9 cellular contexts compared by ENCODE assay signal in genomic region chrX:88613338-88613737, GRCh38.
DNase-seq lines count a peak whose midpoint lies in the region; ATAC-seq, FAIRE-seq and TF ChIP-seq lines count a peak whose summit lies in the region.
"Had no signal": no experiment of that assay in that cellular context is flagged by ENCODE, and none has a peak within 500 bp of the region (broad histone marks: within the 10 kb centered on the region; RNA-seq: fewer than 3 reads in every experiment).

No MANE protein-coding gene starts in this region.

- H2BK120ac ChIP-seq in mesenchymal stem cell (ENCODE audit: low read depth, low read length): no peak overlapping the region

- H3K4me2 ChIP-seq in GM12878 (ENCODE audit: control insufficient read depth, insufficient read depth): no peak overlapping the region
- H3K4me2 ChIP-seq in mesenchymal stem cell (ENCODE audit: low read length, poor library complexity, severe bottlenecking): peak overlapping the region; percentile 65

- CTCF ChIA-PET in GM12878 (lab: Yijun Ruan, JAX): interaction anchor here (1.2 kb wide), 1 partner anchor 478 kb away, joined by 4 read pairs; no protein-coding TSS in a partner anchor

- H3K4me1 ChIP-seq in GM12878 (ENCODE audit: control insufficient read depth, insufficient read depth, low read length) (no peaks in the 10 kb centered on the region), mesenchymal stem cell (ENCODE audit: control insufficient read depth, insufficient read depth, low read depth, low read length) (no peaks in the 10 kb centered on the region)

- no peak for FAIRE-seq in GM12878 (lab: Jason Lieb, UNC)

- no peak overlapping the region for H3K18ac ChIP-seq in mesenchymal stem cell (ENCODE audit: low read depth in 1 of 2, low read length in 2 of 2)

- H4K91ac ChIP-seq in mesenchymal stem cell (ENCODE audit: low read length): no peak overlapping the region

- no peaks in the 10 kb centered on the region for H4K20me1 ChIP-seq in GM12878 (ENCODE audit: control insufficient read depth, insufficient read depth)

- H3K27ac ChIP-seq in GM12878 (ENCODE audit: control insufficient read depth, insufficient read depth): no peak overlapping the region
- no peak overlapping the region for H3K27ac ChIP-seq in mesenchymal stem cell (ENCODE audit: low read length, poor library complexity, severe bottlenecking)

- H3K4me3 ChIP-seq in GM12878: no peak overlapping the region
- H3K4me3 ChIP-seq in mesenchymal stem cell (ENCODE audit: insufficient read depth in 1 of 2, low read depth in 1 of 2, low read length in 2 of 2): no peak overlapping the region
- no peak overlapping the region for H3K4me3 ChIP-seq in lower leg skin (ENCODE audit: low read depth, poor library complexity, severe bottlenecking)

- in situ Hi-C loops in GM12878 (cut with MboI): no loop called here

- H3K27me3 ChIP-seq in GM12878 (replicated peaks in 1 of 2; ENCODE audit: control insufficient read depth in 2 of 2, insufficient read depth in 2 of 2, low read length in 1 of 2) (no peaks in the 10 kb centered on the region), mesenchymal stem cell (ENCODE audit: control insufficient read depth in 1 of 2, insufficient read depth in 1 of 2, low read length in 2 of 2) (no peaks in the 10 kb centered on the region)

- H3K79me2 ChIP-seq in GM12878 (ENCODE audit: control insufficient read depth, insufficient read depth, low read length): no peaks in the 10 kb centered on the region

- POLR2A ChIA-PET in GM12878 (lab: Charles Lee): interaction anchor here (0.7 kb wide), 1 partner anchor 360 kb away, joined by 4 read pairs; no protein-coding TSS in a partner anchor

- H3K36me3 ChIP-seq in GM12878 (ENCODE audit: control insufficient read depth in 2 of 2, insufficient read depth in 2 of 2, low read length in 1 of 2): no peaks in the 10 kb centered on the region
- H3K36me3 ChIP-seq in mesenchymal stem cell (ENCODE audit: control insufficient read depth in 1 of 2, insufficient read depth in 2 of 2, low read depth in 1 of 2, low read length in 2 of 2): no peaks in the 10 kb centered on the region

- H3K23ac ChIP-seq in mesenchymal stem cell (ENCODE audit: low read length in 2 of 2): no peak overlapping the region

- H3K9me3 ChIP-seq in GM12878 (replicated peaks; ENCODE audit: control insufficient read depth, insufficient read depth, low read length): no peaks in the 10 kb centered on the region
- H3K9me3 ChIP-seq in mesenchymal stem cell (ENCODE audit: control insufficient read depth, low read length): no peaks in the 10 kb centered on the region

- TF ChIP-seq POLR2A in GM12878 (IDR thresholded peaks at IDR 0.05; ENCODE audit: low read depth, low read length) (no peak), lower leg skin (IDR thresholded peaks at IDR 0.05) (no peak)

- DNase-seq in ELR (ENCODE audit: low read depth) (peak; percentile 0), LoVo (ENCODE audit: low spot score) (peak; percentile 1), GM12878 (ENCODE audit: low read depth, low spot score) (no peak), mesenchymal stem cell (peak; percentile 7), SKM-1 (lab: John Stamatoyannopoulos, UW; ENCODE audit: unreplicated experiment) (no peak), lower leg skin (ENCODE audit: low spot score in 2 of 2) (no peak), NCI-H69 (lab: John Stamatoyannopoulos, UW) (no peak)

- H4K8ac ChIP-seq in mesenchymal stem cell (ENCODE audit: low read length): no peak overlapping the region

- intact Hi-C loops in GM12878 (cut with micrococcal nuclease; ENCODE audit: unreplicated experiment) (loop anchor here (1.0 to 10.0 kb wide), 3 partner anchors 189 to 1029 kb away; no protein-coding TSS in a partner anchor), lower leg skin (cut with DNase I; ENCODE audit: low total_unique reads) (no loop called here)

- ATAC-seq in GM12878 (peak; percentile 54; the same call in 2 of the 3 replicates), GM21786 (IDR thresholded peaks at IDR 0.05; ENCODE audit: unreplicated experiment) (no peak)
- ATAC-seq: stimulated activated memory B cell treated with anti-CD40 and anti-IgM and Interleukin-4, amounts not matched to agents 10 μg/mL and 1 μg/mL and 100 μg/mL, for 72 hours had no signal

- peak; percentile 58 for TF ChIP-seq RAD21 in GM12878 (IDR thresholded peaks at IDR 0.05; ENCODE audit: insufficient read depth, low read depth, low read length)

- BruUV-seq in GM12878 (replicated peaks; lab: Mats Ljungman, UMichigan): no TSS peak

- no peak overlapping the region for H3K14ac ChIP-seq in mesenchymal stem cell (ENCODE audit: low read length in 2 of 2)

- no peak for TF ChIP-seq EP300 in GM12878 (IDR thresholded peaks at IDR 0.05; ENCODE audit: borderline replicate concordance in 1 of 2, control insufficient read depth in 1 of 2, low read depth in 2 of 2, low read length in 2 of 2)

- H3K79me1 ChIP-seq in mesenchymal stem cell (replicated peaks; ENCODE audit: low read length, poor library complexity, severe bottlenecking): no peaks in the 10 kb centered on the region

- no peak overlapping the region for H2BK15ac ChIP-seq in mesenchymal stem cell (ENCODE audit: low read depth, poor library complexity, severe bottlenecking)

- H2AFZ ChIP-seq in GM12878 (ENCODE audit: control insufficient read depth, low read depth, low read length) (no peak overlapping the region), mesenchymal stem cell (ENCODE audit: low read depth, low read length) (no peak overlapping the region)

- no peak overlapping the region for H3K4ac ChIP-seq in mesenchymal stem cell (ENCODE audit: low read depth in 1 of 2, low read length in 2 of 2)

- H2BK5ac ChIP-seq in mesenchymal stem cell (ENCODE audit: low read depth, low read length, poor library complexity, severe bottlenecking): no peak overlapping the region

- no peak overlapping the region for H2AK5ac ChIP-seq in mesenchymal stem cell (ENCODE audit: low read length, severe bottlenecking)

- TF ChIP-seq CTCF in GM12878 (IDR thresholded peaks at IDR 0.05 in 2 of 3, conservative IDR thresholded peaks at IDR 0.05 in 1 of 3; ENCODE audit: control insufficient read depth in 2 of 3, extremely low read depth in 1 of 3, insufficient read depth in 1 of 3, low read depth in 3 of 3, low read length in 3 of 3) (peak; percentile 4 to 39 (median 17); a peak in 1 of 6 replicates), lower leg skin (IDR thresholded peaks at IDR 0.05) (no peak)

- H2BK12ac ChIP-seq in mesenchymal stem cell (ENCODE audit: low read length in 2 of 2): no peak overlapping the region

- SMC1A ChIA-PET in GM12878 (lab: Charles Lee; ENCODE audit: uncharacterized antibody, unreplicated experiment): interaction anchor here (1.8 kb wide), 1 partner anchor 8 kb away, joined by 4 read pairs; no protein-coding TSS in a partner anchor

- H3K9ac ChIP-seq in GM12878 (ENCODE audit: control insufficient read depth, insufficient read depth, low read length): no peak overlapping the region
- H3K9ac ChIP-seq in mesenchymal stem cell (ENCODE audit: low read length): no peak overlapping the region

- RAD21 ChIA-PET in GM12878 (lab: Charles Lee; ENCODE audit: unreplicated experiment): interaction anchor here (1.5 kb wide), 1 partner anchor 8 kb away, joined by 4 read pairs; no protein-coding TSS in a partner anchor

TF ChIP-seq in GM12878, 131 proteins besides CTCF, POLR2A, EP300 and RAD21:
- peak; percentile 81; the same call in 1 of the 2 replicates for TF ChIP-seq ZNF384 (IDR thresholded peaks at IDR 0.05; ENCODE audit: borderline replicate concordance, low read depth, low read length)
- TF ChIP-seq SMAD5 (IDR thresholded peaks at IDR 0.05; ENCODE audit: low read depth): no peak
- no peak for TF ChIP-seq NFIC (IDR thresholded peaks at IDR 0.05; ENCODE audit: low read depth, low read length)
- TF ChIP-seq SMC3 (IDR thresholded peaks at IDR 0.05; ENCODE audit: borderline replicate concordance, low read length): peak; percentile 17; the same call in 1 of the 2 replicates

Comparison
In these comparisons a context has a peak if more than half of its experiments do, and no peak if none do; other contexts are left out.
1. DNase-seq: peak in ELR (single experiment), LoVo (single experiment) and mesenchymal stem cell (single experiment); none in GM12878 (single experiment), SKM-1 (single experiment), lower leg skin (0 of 2) and NCI-H69 (single experiment).
2. CTCF ChIP-seq: peak in GM12878 (3 of 3); none in lower leg skin (0 of 3).